In genomic region chr2:122326448-122326847, GRCh38 we compare ENCODE assay signal across 26 cellular contexts.
"Had no signal": no experiment of that assay in that cellular context is flagged by ENCODE, and none has a peak within 500 bp of the region (broad histone marks: within the 10 kb centered on the region; RNA-seq: fewer than 3 reads in every experiment).

No MANE protein-coding gene starts in this region.

- DNase-seq: activated CD4-positive, alpha-beta memory T cell treated with anti-CD3 and anti-CD28 coated beads for 36 hours; activated CD4-positive, alpha-beta T cell treated with anti-CD3 and anti-CD28 coated beads, Interleukin-2, amount 10 ng/mL, durations not matched to agents 24 days and 14 days; activated CD8-positive, alpha-beta memory T cell treated with anti-CD3 and anti-CD28 coated beads, Interleukin-2, amount 10 ng/mL, durations not matched to agents 7 days and 5 days; activated CD8-positive, alpha-beta memory T cell treated with anti-CD3 and anti-CD28 coated beads, Interleukin-2, amount 50 U/mL, for 4 hours; activated CD8-positive, alpha-beta T cell treated with anti-CD3 and anti-CD28 coated beads, Interleukin-2, amount 10 ng/mL, durations not matched to agents 7 days and 5 days; activated gamma-delta T cell; activated naive CD4-positive, alpha-beta T cell; activated naive CD4-positive, alpha-beta T cell treated with anti-CD3 and anti-CD28 coated beads, Interleukin-2, amount 10 ng/mL, durations not matched to agents 7 days and 5 days; activated naive CD8-positive, alpha-beta T cell treated with anti-CD3 and anti-CD28 coated beads, Interleukin-2, amount 10 ng/mL, durations not matched to agents 7 days and 5 days; activated T-cell treated with anti-CD3 and anti-CD28 coated beads for 4 hours; activated T-cell treated with anti-CD3 and anti-CD28 coated beads, Interleukin-2, amount 50 U/mL, for 24 hours; activated T-cell treated with anti-CD3 and anti-CD28 coated beads, Interleukin-2, amount 50 U/mL, for 72 hours; central memory CD4-positive, alpha-beta T cell; cerebellar nuclear complex; colonic mucosa; effector CD8-positive, alpha-beta T cell; foreskin fibroblast; glutamatergic neuron; T-helper 2 cell had no signal

- H3K27me3 ChIP-seq: ascending aorta, cardiac muscle cell, colonic mucosa had no signal

- H3K9me3 ChIP-seq: ascending aorta, breast epithelium, colonic mucosa, heart left ventricle had no signal

- H3K4me1 ChIP-seq: ascending aorta, breast epithelium, colonic mucosa, heart left ventricle had no signal

- H3K27ac Mint-ChIP-seq: activated CD4-positive, alpha-beta memory T cell treated with anti-CD3 and anti-CD28 coated beads for 36 hours; activated CD4-positive, alpha-beta T cell treated with anti-CD3 and anti-CD28 coated beads, Interleukin-2, amount 10 ng/mL, durations not matched to agents 24 days and 14 days; activated CD8-positive, alpha-beta memory T cell treated with anti-CD3 and anti-CD28 coated beads, Interleukin-2, amount 10 ng/mL, durations not matched to agents 7 days and 5 days; activated CD8-positive, alpha-beta T cell treated with anti-CD3 and anti-CD28 coated beads, Interleukin-2, amount 10 ng/mL, durations not matched to agents 7 days and 5 days; activated naive CD4-positive, alpha-beta T cell treated with anti-CD3 and anti-CD28 coated beads, Interleukin-2, amount 10 ng/mL, durations not matched to agents 7 days and 5 days; activated naive CD4-positive, alpha-beta T cell treated with anti-CD3 and anti-CD28 coated beads, Interleukin-2, amount 50 U/mL, for 72 hours; activated naive CD8-positive, alpha-beta T cell treated with anti-CD3 and anti-CD28 coated beads, Interleukin-2, amount 10 ng/mL, durations not matched to agents 7 days and 5 days; activated T-cell treated with anti-CD3 and anti-CD28 coated beads, Interleukin-2, amount 50 U/mL, for 24 hours; activated T-cell treated with anti-CD3 and anti-CD28 coated beads, Interleukin-2, amount 50 U/mL, for 72 hours; brain had no signal

- H3K27ac ChIP-seq: ascending aorta, breast epithelium, cardiac muscle cell, colonic mucosa, heart left ventricle had no signal

- H3K4me3 ChIP-seq: ascending aorta, breast epithelium, cardiac muscle cell, colonic mucosa, heart left ventricle had no signal

- H3K9me3 Mint-ChIP-seq: activated CD4-positive, alpha-beta memory T cell treated with anti-CD3 and anti-CD28 coated beads for 36 hours; activated CD4-positive, alpha-beta T cell treated with anti-CD3 and anti-CD28 coated beads, Interleukin-2, amount 10 ng/mL, durations not matched to agents 24 days and 14 days; activated naive CD4-positive, alpha-beta T cell treated with anti-CD3 and anti-CD28 coated beads, Interleukin-2, amount 10 ng/mL, durations not matched to agents 7 days and 5 days; activated naive CD8-positive, alpha-beta T cell treated with anti-CD3 and anti-CD28 coated beads, Interleukin-2, amount 10 ng/mL, durations not matched to agents 7 days and 5 days; activated T-cell treated with anti-CD3 and anti-CD28 coated beads, Interleukin-2, amount 50 U/mL, for 24 hours had no signal

- H3K4me3 Mint-ChIP-seq: activated CD4-positive, alpha-beta memory T cell treated with anti-CD3 and anti-CD28 coated beads for 36 hours; activated CD4-positive, alpha-beta T cell treated with anti-CD3 and anti-CD28 coated beads, Interleukin-2, amount 10 ng/mL, durations not matched to agents 24 days and 14 days; activated CD8-positive, alpha-beta memory T cell treated with anti-CD3 and anti-CD28 coated beads, Interleukin-2, amount 10 ng/mL, durations not matched to agents 7 days and 5 days; activated CD8-positive, alpha-beta T cell treated with anti-CD3 and anti-CD28 coated beads, Interleukin-2, amount 10 ng/mL, durations not matched to agents 7 days and 5 days; activated naive CD4-positive, alpha-beta T cell treated with anti-CD3 and anti-CD28 coated beads, Interleukin-2, amount 10 ng/mL, durations not matched to agents 7 days and 5 days; activated naive CD8-positive, alpha-beta T cell treated with anti-CD3 and anti-CD28 coated beads, Interleukin-2, amount 10 ng/mL, durations not matched to agents 7 days and 5 days; activated T-cell treated with anti-CD3 and anti-CD28 coated beads, Interleukin-2, amount 50 U/mL, for 24 hours; activated T-cell treated with anti-CD3 and anti-CD28 coated beads, Interleukin-2, amount 50 U/mL, for 72 hours; brain had no signal

- H3K36me3 ChIP-seq: ascending aorta, breast epithelium, cardiac muscle cell, colonic mucosa, heart left ventricle had no signal

- H3K36me3 Mint-ChIP-seq: activated CD4-positive, alpha-beta memory T cell treated with anti-CD3 and anti-CD28 coated beads for 36 hours; activated CD8-positive, alpha-beta memory T cell treated with anti-CD3 and anti-CD28 coated beads, Interleukin-2, amount 10 ng/mL, durations not matched to agents 7 days and 5 days; activated naive CD4-positive, alpha-beta T cell treated with anti-CD3 and anti-CD28 coated beads, Interleukin-2, amount 10 ng/mL, durations not matched to agents 7 days and 5 days; activated naive CD4-positive, alpha-beta T cell treated with anti-CD3 and anti-CD28 coated beads, Interleukin-2, amount 50 U/mL, for 72 hours; activated naive CD8-positive, alpha-beta T cell treated with anti-CD3 and anti-CD28 coated beads, Interleukin-2, amount 10 ng/mL, durations not matched to agents 7 days and 5 days; brain had no signal

- H3K4me1 Mint-ChIP-seq: activated CD4-positive, alpha-beta T cell treated with anti-CD3 and anti-CD28 coated beads, Interleukin-2, amount 10 ng/mL, durations not matched to agents 24 days and 14 days; activated CD8-positive, alpha-beta memory T cell treated with anti-CD3 and anti-CD28 coated beads, Interleukin-2, amount 10 ng/mL, durations not matched to agents 7 days and 5 days; activated naive CD4-positive, alpha-beta T cell treated with anti-CD3 and anti-CD28 coated beads, Interleukin-2, amount 10 ng/mL, durations not matched to agents 7 days and 5 days; activated naive CD8-positive, alpha-beta T cell treated with anti-CD3 and anti-CD28 coated beads, Interleukin-2, amount 10 ng/mL, durations not matched to agents 7 days and 5 days; brain had no signal

- ATAC-seq: activated CD8-positive, alpha-beta memory T cell treated with anti-CD3 and anti-CD28 coated beads, Interleukin-2, amount 10 ng/mL, durations not matched to agents 7 days and 5 days; activated CD8-positive, alpha-beta T cell treated with anti-CD3 and anti-CD28 coated beads, Interleukin-2, amount 10 ng/mL, durations not matched to agents 7 days and 5 days; activated naive CD4-positive, alpha-beta T cell treated with anti-CD3 and anti-CD28 coated beads, Interleukin-2, amount 50 U/mL, for 72 hours; activated T-cell treated with anti-CD3 and anti-CD28 coated beads, Interleukin-2, amount 50 U/mL, for 72 hours; esophagus mucosa; heart left ventricle had no signal

- H3K27me3 Mint-ChIP-seq: activated CD4-positive, alpha-beta memory T cell treated with anti-CD3 and anti-CD28 coated beads for 36 hours; activated CD4-positive, alpha-beta T cell treated with anti-CD3 and anti-CD28 coated beads, Interleukin-2, amount 10 ng/mL, durations not matched to agents 24 days and 14 days; activated CD8-positive, alpha-beta memory T cell treated with anti-CD3 and anti-CD28 coated beads, Interleukin-2, amount 10 ng/mL, durations not matched to agents 7 days and 5 days; activated naive CD4-positive, alpha-beta T cell treated with anti-CD3 and anti-CD28 coated beads, Interleukin-2, amount 10 ng/mL, durations not matched to agents 7 days and 5 days; activated naive CD8-positive, alpha-beta T cell treated with anti-CD3 and anti-CD28 coated beads, Interleukin-2, amount 10 ng/mL, durations not matched to agents 7 days and 5 days; activated T-cell treated with anti-CD3 and anti-CD28 coated beads, Interleukin-2, amount 50 U/mL, for 24 hours; brain had no signal
